1 cellular context compared by ENCODE assay signal in genomic region chr5:36982146-36982545, GRCh38.
TF ChIP-seq lines count a peak whose summit lies in the region.

No MANE protein-coding gene starts in this region.

TF ChIP-seq in SK-N-SH, 30 proteins besides CTCF, POLR2A, EP300 and RAD21 (continued from another document):
- TF ChIP-seq, protein P1, sequence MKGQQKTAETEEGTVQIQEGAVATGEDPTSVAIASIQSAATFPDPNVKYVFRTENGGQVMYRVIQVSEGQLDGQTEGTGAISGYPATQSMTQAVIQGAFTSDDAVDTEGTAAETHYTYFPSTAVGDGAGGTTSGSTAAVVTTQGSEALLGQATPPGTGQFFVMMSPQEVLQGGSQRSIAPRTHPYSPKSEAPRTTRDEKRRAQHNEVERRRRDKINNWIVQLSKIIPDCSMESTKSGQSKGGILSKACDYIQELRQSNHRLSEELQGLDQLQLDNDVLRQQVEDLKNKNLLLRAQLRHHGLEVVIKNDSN (IDR thresholded peaks at IDR 0.05; ENCODE audit: borderline replicate concordance, low read depth), result no peak
- TF ChIP-seq EZH2phosphoT487 (IDR thresholded peaks at IDR 0.05; ENCODE audit: borderline replicate concordance, low read depth) (no peak), NRF1 (IDR thresholded peaks at IDR 0.05; ENCODE audit: low read depth, low read length) (no peak)
TF ChIP-seq in SK-N-SH: peak in this region for 0.
